8 cellular contexts compared by ENCODE assay signal in genomic region chr2:132416080-132416911, GRCh38. TPM values are rescaled to one million over a fixed set of nuclear protein-coding genes. Genes with fewer than 3 reads are reported as not detected.
A peak's percentile ranks its signal among the peaks of the same experiment; 100 is the strongest.
DNase-seq lines count a peak whose midpoint lies in the region; ATAC-seq and TF ChIP-seq lines count a peak whose summit lies in the region.

TSS of gene GPR39 (plus strand) at chr2:132416805.

- no peak within 1 kb of the TSS for H3K27ac Mint-ChIP-seq in activated CD8-positive, alpha-beta T cell treated with anti-CD3 and anti-CD28 coated beads, Interleukin-2, amount 10 ng/mL, durations not matched to agents 7 days and 5 days

- H4K20me1 ChIP-seq in BLaER1 treated with 17β-estradiol and CSF1 and Interleukin-3, amounts not matched to agents 10 nM and 100 nM = peaks cover 0 to 7% (median 0%) of the 10 kb centered on the region in 11 experiments; a peak in 1 of 22 replicates

- H3K9me3 ChIP-seq in BLaER1 treated with 17β-estradiol and CSF1 and Interleukin-3, amounts not matched to agents 10 nM and 100 nM (replicated peaks in 1 of 11) = no peaks in the 10 kb centered on the region

- H3K27me3 ChIP-seq in BLaER1 treated with 17β-estradiol and CSF1 and Interleukin-3, amounts not matched to agents 10 nM and 100 nM = peaks cover 7 to 26% (median 20%) of the 10 kb centered on the region in 11 experiments; a peak in 17 of 22 replicates

- no peaks in the 10 kb centered on the region for H3K9me3 Mint-ChIP-seq in activated CD8-positive, alpha-beta T cell treated with anti-CD3 and anti-CD28 coated beads, Interleukin-2, amount 10 ng/mL, durations not matched to agents 7 days and 5 days (ENCODE audit: insufficient read depth)

- no peaks in the 10 kb centered on the region for H3K36me3 ChIP-seq in BLaER1 treated with 17β-estradiol and CSF1 and Interleukin-3, amounts not matched to agents 10 nM and 100 nM

- POLR2A ChIA-PET in activated CD8-positive, alpha-beta T cell treated with anti-CD3 and anti-CD28 coated beads, Interleukin-2, amount 10 ng/mL, durations not matched to agents 7 days and 5 days (lab: Charles Lee) = interaction anchor here (0.7 kb wide), 1 partner anchor 9 kb away, joined by 3 read pairs; no protein-coding TSS in a partner anchor

- H3K4me1 ChIP-seq in BLaER1 treated with 17β-estradiol and CSF1 and Interleukin-3, amounts not matched to agents 10 nM and 100 nM = peaks cover 0 to 14% (median 12%) of the 10 kb centered on the region in 10 experiments; a peak in 15 of 20 replicates

- no peak for DNase-seq in Jurkat, Clone E6-1 (ENCODE audit: low read depth, low spot score)
- peak; percentile 5 for DNase-seq in germinal center (ENCODE audit: low spot score)
- DNase-seq in non-pigmented ciliary epithelial cell (ENCODE audit: low read depth) = peak; percentile 84
- DNase-seq in activated CD8-positive, alpha-beta T cell treated with anti-CD3 and anti-CD28 coated beads, Interleukin-2, amount 10 ng/mL, durations not matched to agents 7 days and 5 days = no peak
- no peak for DNase-seq in activated CD4-positive, alpha-beta T cell treated with anti-CD3 and anti-CD28 coated beads for 1 hour

- H3K4me2 ChIP-seq in BLaER1 treated with 17β-estradiol and CSF1 and Interleukin-3, amounts not matched to agents 10 nM and 100 nM = peak within 1 kb of the TSS; percentile 86 to 97 (median 94)

- H3K4me3 ChIP-seq in BLaER1 treated with 17β-estradiol and CSF1 and Interleukin-3, amounts not matched to agents 10 nM and 100 nM = peak within 1 kb of the TSS; percentile 50 to 73 (median 60)
- peak within 1 kb of the TSS; percentile 11 for H3K4me3 ChIP-seq in Jurkat, Clone E6-1 (ENCODE audit: low read length)

- H3K36me3 Mint-ChIP-seq in activated CD8-positive, alpha-beta T cell treated with anti-CD3 and anti-CD28 coated beads, Interleukin-2, amount 10 ng/mL, durations not matched to agents 7 days and 5 days (ENCODE audit: low read depth) = no peaks in the 10 kb centered on the region

- H3K27ac ChIP-seq in BLaER1 treated with 17β-estradiol and CSF1 and Interleukin-3, amounts not matched to agents 10 nM and 100 nM = peak within 1 kb of the TSS in 1 of 11 experiments; percentile 32; a peak in 1 of 22 replicates

- ATAC-seq in SK-N-SH treated with all-trans-retinoic acid at 6 μM for 48 hours (peak; percentile 94), HG03159 (IDR thresholded peaks at IDR 0.05; ENCODE audit: unreplicated experiment) (no peak)
- ATAC-seq in activated CD8-positive, alpha-beta T cell treated with anti-CD3 and anti-CD28 coated beads, Interleukin-2, amount 10 ng/mL, durations not matched to agents 7 days and 5 days = no peak

- H3K4me3 Mint-ChIP-seq in activated CD8-positive, alpha-beta T cell treated with anti-CD3 and anti-CD28 coated beads, Interleukin-2, amount 10 ng/mL, durations not matched to agents 7 days and 5 days = no peak within 1 kb of the TSS

- CTCF ChIA-PET in activated CD8-positive, alpha-beta T cell treated with anti-CD3 and anti-CD28 coated beads, Interleukin-2, amount 10 ng/mL, durations not matched to agents 7 days and 5 days (lab: Charles Lee) = no interaction called here

- H3K9ac ChIP-seq in BLaER1 treated with 17β-estradiol and CSF1 and Interleukin-3, amounts not matched to agents 10 nM and 100 nM = peak within 1 kb of the TSS; percentile 15 to 68 (median 52); a peak in 20 of 22 replicates

- H3K4me1 Mint-ChIP-seq in activated CD8-positive, alpha-beta T cell treated with anti-CD3 and anti-CD28 coated beads, Interleukin-2, amount 10 ng/mL, durations not matched to agents 7 days and 5 days (ENCODE audit: low read depth) = no peaks in the 10 kb centered on the region

- peaks cover 8% of the 10 kb centered on the region for H3K27me3 Mint-ChIP-seq in activated CD8-positive, alpha-beta T cell treated with anti-CD3 and anti-CD28 coated beads, Interleukin-2, amount 10 ng/mL, durations not matched to agents 7 days and 5 days (ENCODE audit: low read depth)

TF ChIP-seq in SK-N-SH treated with all-trans-retinoic acid at 6 μM for 48 hours, 23 proteins besides CTCF, POLR2A, EP300 and RAD21:
- TF ChIP-seq, protein P1, sequence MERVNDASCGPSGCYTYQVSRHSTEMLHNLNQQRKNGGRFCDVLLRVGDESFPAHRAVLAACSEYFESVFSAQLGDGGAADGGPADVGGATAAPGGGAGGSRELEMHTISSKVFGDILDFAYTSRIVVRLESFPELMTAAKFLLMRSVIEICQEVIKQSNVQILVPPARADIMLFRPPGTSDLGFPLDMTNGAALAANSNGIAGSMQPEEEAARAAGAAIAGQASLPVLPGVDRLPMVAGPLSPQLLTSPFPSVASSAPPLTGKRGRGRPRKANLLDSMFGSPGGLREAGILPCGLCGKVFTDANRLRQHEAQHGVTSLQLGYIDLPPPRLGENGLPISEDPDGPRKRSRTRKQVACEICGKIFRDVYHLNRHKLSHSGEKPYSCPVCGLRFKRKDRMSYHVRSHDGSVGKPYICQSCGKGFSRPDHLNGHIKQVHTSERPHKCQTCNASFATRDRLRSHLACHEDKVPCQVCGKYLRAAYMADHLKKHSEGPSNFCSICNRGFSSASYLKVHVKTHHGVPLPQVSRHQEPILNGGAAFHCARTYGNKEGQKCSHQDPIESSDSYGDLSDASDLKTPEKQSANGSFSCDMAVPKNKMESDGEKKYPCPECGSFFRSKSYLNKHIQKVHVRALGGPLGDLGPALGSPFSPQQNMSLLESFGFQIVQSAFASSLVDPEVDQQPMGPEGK (CRISPR knock-in tag; IDR thresholded peaks at IDR 0.05; ENCODE audit: borderline replicate concordance) = peak; percentile 37; the same call in 1 of the 2 replicates
- no peak for TF ChIP-seq ZFP3 (CRISPR knock-in tag; IDR thresholded peaks at IDR 0.05)

RNA-seq across cellular contexts. Expression of gene GPR39, which starts in this region (rescaled TPM):
- not detected for polyA plus RNA-seq in Jurkat, Clone E6-1 (2012; ENCODE audit: insufficient read depth, insufficient read length)
- not detected for total RNA-seq in activated CD8-positive, alpha-beta T cell treated with anti-CD3 and anti-CD28 coated beads, Interleukin-2, amount 10 ng/mL, durations not matched to agents 7 days and 5 days

Comparison
In these comparisons a context has a peak if more than half of its experiments do, and no peak if none do; other contexts are left out.
1. DNase-seq: peak in germinal center (single experiment) and non-pigmented ciliary epithelial cell (single experiment); none in Jurkat, Clone E6-1 (single experiment), activated CD8-positive, alpha-beta T cell treated with anti-CD3 and anti-CD28 coated beads, Interleukin-2, amount 10 ng/mL, durations not matched to agents 7 days and 5 days (single experiment) and activated CD4-positive, alpha-beta T cell treated with anti-CD3 and anti-CD28 coated beads for 1 hour (single experiment).